8 cellular contexts compared by ENCODE assay signal in genomic region chr17:16438173-16438556, GRCh38. TPM values are rescaled to one million over a fixed set of nuclear protein-coding genes. Genes with fewer than 3 reads are reported as not detected.
A peak's percentile ranks its signal among the peaks of the same experiment; 100 is the strongest.
DNase-seq lines count a peak whose midpoint lies in the region; ATAC-seq, FAIRE-seq and TF ChIP-seq lines count a peak whose summit lies in the region.

No MANE protein-coding gene starts in this region.

- H3K9me2 ChIP-seq in Loucy (replicated peaks; ENCODE audit: low read depth, low read length), result no peaks in the 10 kb centered on the region

- DNase-seq in endodermal cell, result no peak
- no peak for DNase-seq in cerebellum (ENCODE audit: low spot score)
- no peak for DNase-seq in frontal cortex (ENCODE audit: low spot score in 2 of 2)
- no peak for DNase-seq in MV-4-11 (lab: John Stamatoyannopoulos, UW)
- no peak for DNase-seq in NCI-H2171 (lab: John Stamatoyannopoulos, UW)

- H3K36me3 ChIP-seq in Loucy (ENCODE audit: insufficient read depth, low read length), result peaks cover 26% of the 10 kb centered on the region
- peaks cover 41% of the 10 kb centered on the region for H3K36me3 ChIP-seq in endodermal cell (ENCODE audit: control insufficient read depth, insufficient read depth, low read length)
- no peaks in the 10 kb centered on the region for H3K36me3 ChIP-seq in parathyroid adenoma (ENCODE audit: control insufficient read depth, insufficient read depth, low read length)

- TF ChIP-seq CTCF in Loucy (conservative IDR thresholded peaks at IDR 0.05; ENCODE audit: low read length) (no peak), endodermal cell (conservative IDR thresholded peaks at IDR 0.05) (no peak), parathyroid adenoma (IDR thresholded peaks at IDR 0.05) (no peak)

- peaks cover 31% of the 10 kb centered on the region for H3K4me1 ChIP-seq in Loucy (ENCODE audit: insufficient read depth, low read length, poor library complexity, severe bottlenecking)
- H3K4me1 ChIP-seq in endodermal cell (ENCODE audit: control insufficient read depth, insufficient read depth, low read length), result peaks cover 6% of the 10 kb centered on the region
- H3K4me1 ChIP-seq in parathyroid adenoma, result peaks cover 13% of the 10 kb centered on the region

- H3K4me3 Mint-ChIP-seq in endodermal cell, result peak overlapping the region; percentile 97

- H3F3A ChIP-seq in Loucy (ENCODE audit: low read depth), result no peaks in the 10 kb centered on the region

- no peaks in the 10 kb centered on the region for H3K9me3 ChIP-seq in Loucy (ENCODE audit: insufficient read depth, low read depth, low read length)
- H3K9me3 ChIP-seq in endodermal cell (ENCODE audit: control insufficient read depth, low read length), result no peaks in the 10 kb centered on the region
- no peaks in the 10 kb centered on the region for H3K9me3 ChIP-seq in parathyroid adenoma (ENCODE audit: control insufficient read depth, low read length)

- H3K4me1 Mint-ChIP-seq in endodermal cell, result peaks cover 49% of the 10 kb centered on the region

- H3K27me3 ChIP-seq in Loucy (ENCODE audit: insufficient read depth, low read length, poor library complexity, severe bottlenecking) (peaks cover 5% of the 10 kb centered on the region), endodermal cell (ENCODE audit: control insufficient read depth, insufficient read depth, low read length, poor library complexity, severe bottlenecking) (no peaks in the 10 kb centered on the region), parathyroid adenoma (ENCODE audit: control insufficient read depth, insufficient read depth, low read length) (no peaks in the 10 kb centered on the region)

- H3K9ac ChIP-seq in Loucy (ENCODE audit: low read depth, low read length, poor library complexity, severe bottlenecking), result peak overlapping the region; percentile 82
- H3K9ac ChIP-seq in endodermal cell (ENCODE audit: extremely low read depth, low read length, poor library complexity, severe bottlenecking), result peak overlapping the region; percentile 50
- no peak overlapping the region for H3K9ac ChIP-seq in parathyroid adenoma

- peak overlapping the region; percentile 93 for H3K27ac Mint-ChIP-seq in endodermal cell

- peaks cover 40% of the 10 kb centered on the region for H3K36me3 Mint-ChIP-seq in endodermal cell (ENCODE audit: low read depth)

- 42 to 49% methylated on average over 7 to 8 of the region's 8 CpGs for WGBS in endodermal cell (ENCODE audit: insufficient coverage in 1 of 2, insufficient read length in 1 of 2), 2 experiments

- peak; percentile 15 for ATAC-seq in GM18873 (IDR thresholded peaks at IDR 0.05; ENCODE audit: low FRiP score, unreplicated experiment)

- H3K9me3 Mint-ChIP-seq in endodermal cell, result no peaks in the 10 kb centered on the region

- no peak overlapping the region for H2AFZ ChIP-seq in Loucy (ENCODE audit: low read length)
- peak overlapping the region; percentile 81 for H2AFZ ChIP-seq in parathyroid adenoma

- H3K4me2 ChIP-seq in Loucy (ENCODE audit: low read depth, low read length, poor library complexity, severe bottlenecking), result peak overlapping the region; percentile 99
- peak overlapping the region; percentile 100 for H3K4me2 ChIP-seq in parathyroid adenoma (ENCODE audit: low read length)

- FAIRE-seq in frontal cortex (lab: Jason Lieb, UNC), result no peak

- H3K27me3 Mint-ChIP-seq in endodermal cell (ENCODE audit: insufficient read depth), result no peaks in the 10 kb centered on the region

- peaks cover 44% of the 10 kb centered on the region for H3K79me2 ChIP-seq in Loucy (ENCODE audit: insufficient read depth, low read length)
- H3K79me2 ChIP-seq in parathyroid adenoma, result peaks cover 13% of the 10 kb centered on the region

- H3K27ac ChIP-seq in endodermal cell (ENCODE audit: low read depth, low read length) (peak overlapping the region; percentile 70), parathyroid adenoma (peak overlapping the region; percentile 73)

- H4K20me1 ChIP-seq in Loucy (ENCODE audit: insufficient read depth, low read length, poor library complexity, severe bottlenecking), result peaks cover 43% of the 10 kb centered on the region

- peak overlapping the region; percentile 75 for H3K4me3 ChIP-seq in Loucy (ENCODE audit: low read length, poor library complexity, severe bottlenecking)
- H3K4me3 ChIP-seq in endodermal cell (ENCODE audit: low read length), result peak overlapping the region; percentile 80
- peak overlapping the region; percentile 96 for H3K4me3 ChIP-seq in parathyroid adenoma (ENCODE audit: low read depth, low read length)

RNA-seq across cellular contexts. Expression of gene TRPV2, which starts 22.8 kb away (rescaled TPM):
- total RNA-seq in endodermal cell (1 to 10 TPM in 1 of 2 donors, under 1 TPM in 1; 0.51 to 1.1 TPM), cerebellum (1.8 TPM), frontal cortex (2.4 TPM)
- polyA plus RNA-seq in endodermal cell (2013, experiment 1 of 2), result 1.4 TPM
- 2.1 TPM for polyA plus RNA-seq in endodermal cell (2013, experiment 2 of 2)

RNA-seq across cellular contexts. Expression of gene LRRC75A, which starts 53.8 kb away (rescaled TPM):
- total RNA-seq in endodermal cell (1 to 10 TPM; 3.2 to 5.0 TPM), cerebellum (12.7 TPM), frontal cortex (3.3 TPM)
- polyA plus RNA-seq in endodermal cell (2013, experiment 1 of 2), result 6.6 TPM
- polyA plus RNA-seq in endodermal cell (2013, experiment 2 of 2), result 5.7 TPM

RNA-seq across cellular contexts. Expression of gene UBB, which starts 57.3 kb away (rescaled TPM):
- total RNA-seq in endodermal cell, result 1,000 to 10,000 TPM; 1,658 to 1,721 TPM
- polyA plus RNA-seq in endodermal cell (2013, experiment 1 of 2), result 2,166 TPM
- polyA plus RNA-seq in endodermal cell (2013, experiment 2 of 2), result 2,122 TPM
- 1,017 TPM for total RNA-seq in cerebellum
- total RNA-seq in frontal cortex, result 1,503 TPM
